25 cellular contexts compared by ENCODE assay signal in the genomic region with DNA sequence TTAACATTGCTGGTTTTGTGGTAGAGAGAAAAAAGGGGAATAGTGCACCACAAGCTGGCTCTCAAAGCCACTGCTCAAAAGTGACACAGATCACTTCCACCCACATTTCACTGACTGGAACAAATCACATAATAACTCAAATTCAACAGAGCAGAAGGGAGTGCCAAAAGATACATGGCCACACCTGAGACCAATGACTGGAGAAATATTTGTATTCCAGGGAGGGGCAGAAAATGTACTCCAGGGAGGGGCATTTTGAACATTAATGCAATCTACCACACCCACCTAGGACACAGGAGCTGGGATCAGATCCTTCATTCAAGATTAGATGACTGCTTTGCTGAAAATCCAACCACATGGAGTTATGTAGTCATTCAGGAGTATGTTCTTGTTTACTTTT. TPM values are rescaled to one million over a fixed set of nuclear protein-coding genes. Genes with fewer than 3 reads are reported as not detected.
DNase-seq lines count a peak whose midpoint lies in the region; ATAC-seq and TF ChIP-seq lines count a peak whose summit lies in the region.
"Had no signal": no experiment of that assay in that cellular context is flagged by ENCODE, and none has a peak within 500 bp of the region (broad histone marks: within the 10 kb centered on the region; RNA-seq: fewer than 3 reads in every experiment).

No MANE protein-coding gene starts in this region.

- ATAC-seq in GM23338: no peak
- ATAC-seq in sciatic nerve: peak; percentile 74
- no peak for ATAC-seq in natural killer cell
- ATAC-seq: HepG2; stimulated activated memory B cell treated with anti-CD40 and anti-IgM and Interleukin-4, amounts not matched to agents 10 μg/mL and 1 μg/mL and 100 μg/mL, for 72 hours had no signal

- peaks cover 7% of the 10 kb centered on the region for H3K27me3 ChIP-seq in GM23338 (ENCODE audit: insufficient read depth)
- H3K27me3 ChIP-seq: SJSA1, tibial nerve had no signal

- H3F3A ChIP-seq in GM23338 (replicated peaks; ENCODE audit: low read depth): no peaks in the 10 kb centered on the region

- TF ChIP-seq CTCF in GM23338 (conservative IDR thresholded peaks at IDR 0.05; ENCODE audit: low read depth in 2 of 2) (no peak), RWPE1 (conservative IDR thresholded peaks at IDR 0.05; ENCODE audit: low read depth) (no peak), glutamatergic neuron (IDR thresholded peaks at IDR 0.05; ENCODE audit: partially characterized antibody, unreplicated experiment) (no peak), natural killer cell (IDR thresholded peaks at IDR 0.05) (no peak)

- no peak overlapping the region for H3K4me3 Mint-ChIP-seq in GM23338
- peak overlapping the region; percentile 16 for H3K4me3 Mint-ChIP-seq in glutamatergic neuron (ENCODE audit: unreplicated experiment)
- no peak overlapping the region for H3K4me3 Mint-ChIP-seq in natural killer cell
- no peak overlapping the region for H3K4me3 Mint-ChIP-seq in activated T-helper 1 cell treated with anti-CD3 and anti-CD28 coated beads, Interleukin-12 subunit alpha, Interleukin-12 subunit beta, Interleukin-2, Interleukin-4 antibody, amounts not matched to agents 30 ng/mL and 10 ng/mL and 1 ng/mL, durations not matched to agents 14 hours and 24 hours and 36 hours
- H3K4me3 Mint-ChIP-seq: brain; CD4-positive, alpha-beta T cell; dendritic cell treated with granulocyte-macrophage colony-stimulating factor and Interleukin-4, amounts not matched to agents 40 ng/mL and 50 ng/mL, for 4 days; neural progenitor cell; stimulated activated memory B cell treated with anti-CD40 and anti-IgM and Interleukin-4, amounts not matched to agents 10 μg/mL and 1 μg/mL and 100 μg/mL, for 72 hours had no signal

- intact Hi-C loops in sciatic nerve (cut with DNase I) (no loop called here), natural killer cell (cut with micrococcal nuclease) (no loop called here)
- intact Hi-C loops in activated T-helper 1 cell treated with anti-CD3 and anti-CD28 coated beads, Interleukin-12 subunit alpha, Interleukin-12 subunit beta, Interleukin-2, Interleukin-4 antibody, amounts not matched to agents 30 ng/mL and 10 ng/mL and 1 ng/mL, durations not matched to agents 14 hours and 24 hours and 36 hours (cut with micrococcal nuclease): no loop called here

- H3K27ac ChIP-seq in GM23338 (ENCODE audit: low read depth): no peak overlapping the region
- H3K27ac ChIP-seq in RWPE1: peak overlapping the region; percentile 87
- H3K27ac ChIP-seq: neural progenitor cell, SJSA1 had no signal

- H3K79me2 ChIP-seq in GM23338 (replicated peaks; ENCODE audit: insufficient read depth): peaks cover 30% of the 10 kb centered on the region

- no peaks in the 10 kb centered on the region; the same call in 1 of the 2 replicates for H3K9me2 ChIP-seq in GM23338 (ENCODE audit: insufficient read depth)

- CTCF ChIA-PET in RWPE1 (lab: Yijun Ruan, JAX): interaction anchor here (0.6 kb wide), 1 partner anchor 13 kb away, joined by 4 read pairs; no protein-coding TSS in a partner anchor

- H3K27me3 Mint-ChIP-seq in GM23338 (ENCODE audit: insufficient read depth, low read depth, poor library complexity): peaks cover 3% of the 10 kb centered on the region
- peaks cover 2% of the 10 kb centered on the region for H3K27me3 Mint-ChIP-seq in glutamatergic neuron (ENCODE audit: unreplicated experiment)
- peaks cover 22 to 31% of the 10 kb centered on the region in 2 donors for H3K27me3 Mint-ChIP-seq in natural killer cell (ENCODE audit: low read depth in 2 of 2)
- H3K27me3 Mint-ChIP-seq in activated T-helper 1 cell treated with anti-CD3 and anti-CD28 coated beads, Interleukin-12 subunit alpha, Interleukin-12 subunit beta, Interleukin-2, Interleukin-4 antibody, amounts not matched to agents 30 ng/mL and 10 ng/mL and 1 ng/mL, durations not matched to agents 14 hours and 24 hours and 36 hours (ENCODE audit: insufficient read depth): peaks cover 24% of the 10 kb centered on the region

- DNase-seq in GM23338 (ENCODE audit: low spot score) (no peak), RWPE1 (ENCODE audit: low spot score) (peak; percentile 81), glutamatergic neuron (no peak), sciatic nerve (ENCODE audit: low spot score) (no peak), natural killer cell (no peak), DMS153 (lab: John Stamatoyannopoulos, UW) (no peak), NCI-H226 (no peak)
- no peak for DNase-seq in activated T-helper 1 cell treated with anti-CD3 and anti-CD28 coated beads, Interleukin-12 subunit alpha, Interleukin-12 subunit beta, Interleukin-2, Interleukin-4 antibody, amounts not matched to agents 30 ng/mL and 10 ng/mL and 1 ng/mL, durations not matched to agents 14 hours and 24 hours and 36 hours (ENCODE audit: low spot score)
- DNase-seq: activated CD4-positive, CD25-positive, alpha-beta regulatory T cell; activated CD8-positive, alpha-beta memory T cell treated with anti-CD3 and anti-CD28 coated beads for 24 hours; CD4-positive, alpha-beta T cell; DMS79 treated with DMSO at 0.1 percent for 48 hours; hippocampal formation; NCI-H1694 treated with DMSO at 0.1 percent for 48 hours; stimulated activated CD4-positive, alpha-beta T cell treated with anti-CD3 and anti-CD28 coated beads, Interleukin-15, amount 100 ng/mL, for 24 hours had no signal

- POLR2A ChIA-PET in RWPE1 (lab: Yijun Ruan, JAX; ENCODE audit: low non-redundant PET): no interaction called here

- peaks cover 14% of the 10 kb centered on the region for H3K36me3 Mint-ChIP-seq in GM23338 (ENCODE audit: low read depth)
- peaks cover 10% of the 10 kb centered on the region for H3K36me3 Mint-ChIP-seq in glutamatergic neuron (ENCODE audit: unreplicated experiment)
- no peaks in the 10 kb centered on the region for H3K36me3 Mint-ChIP-seq in natural killer cell
- H3K36me3 Mint-ChIP-seq in activated T-helper 1 cell treated with anti-CD3 and anti-CD28 coated beads, Interleukin-12 subunit alpha, Interleukin-12 subunit beta, Interleukin-2, Interleukin-4 antibody, amounts not matched to agents 30 ng/mL and 10 ng/mL and 1 ng/mL, durations not matched to agents 14 hours and 24 hours and 36 hours (ENCODE audit: low read depth): no peaks in the 10 kb centered on the region
- H3K36me3 Mint-ChIP-seq: stimulated activated memory B cell treated with anti-CD40 and anti-IgM and Interleukin-4, amounts not matched to agents 10 μg/mL and 1 μg/mL and 100 μg/mL, for 72 hours had no signal

- peaks cover 21% of the 10 kb centered on the region for H3K4me1 ChIP-seq in GM23338 (ENCODE audit: insufficient read depth)

- H3K4me1 Mint-ChIP-seq in GM23338: peaks cover 40% of the 10 kb centered on the region
- peaks cover 17% of the 10 kb centered on the region for H3K4me1 Mint-ChIP-seq in glutamatergic neuron (ENCODE audit: low read depth, unreplicated experiment)
- H3K4me1 Mint-ChIP-seq in natural killer cell: no peaks in the 10 kb centered on the region
- H3K4me1 Mint-ChIP-seq in activated T-helper 1 cell treated with anti-CD3 and anti-CD28 coated beads, Interleukin-12 subunit alpha, Interleukin-12 subunit beta, Interleukin-2, Interleukin-4 antibody, amounts not matched to agents 30 ng/mL and 10 ng/mL and 1 ng/mL, durations not matched to agents 14 hours and 24 hours and 36 hours (ENCODE audit: low read depth): no peaks in the 10 kb centered on the region
- H3K4me1 Mint-ChIP-seq: stimulated activated memory B cell treated with anti-CD40 and anti-IgM and Interleukin-4, amounts not matched to agents 10 μg/mL and 1 μg/mL and 100 μg/mL, for 72 hours had no signal

- H4K20me1 ChIP-seq in GM23338 (replicated peaks; ENCODE audit: insufficient read depth): peaks cover 4% of the 10 kb centered on the region; the same call in 1 of the 2 replicates

- H2AFZ ChIP-seq in GM23338: no peak overlapping the region
- H2AFZ ChIP-seq: neural progenitor cell had no signal

- no peak overlapping the region for H3K4me2 ChIP-seq in GM23338
- H3K4me2 ChIP-seq: neural progenitor cell had no signal

- H3K4me3 ChIP-seq in GM23338: no peak overlapping the region
- H3K4me3 ChIP-seq: neural progenitor cell, SJSA1, tibial nerve had no signal

- H3K27ac Mint-ChIP-seq in GM23338 (peak overlapping the region; percentile 25; the same call in 1 of the 2 replicates), glutamatergic neuron (ENCODE audit: unreplicated experiment) (peak overlapping the region; percentile 36), natural killer cell (no peak overlapping the region)
- no peak overlapping the region for H3K27ac Mint-ChIP-seq in activated T-helper 1 cell treated with anti-CD3 and anti-CD28 coated beads, Interleukin-12 subunit alpha, Interleukin-12 subunit beta, Interleukin-2, Interleukin-4 antibody, amounts not matched to agents 30 ng/mL and 10 ng/mL and 1 ng/mL, durations not matched to agents 14 hours and 24 hours and 36 hours
- H3K27ac Mint-ChIP-seq: CD4-positive, alpha-beta T cell; dendritic cell treated with granulocyte-macrophage colony-stimulating factor and Interleukin-4, amounts not matched to agents 40 ng/mL and 50 ng/mL, for 4 days; neural progenitor cell; stimulated activated memory B cell treated with anti-CD40 and anti-IgM and Interleukin-4, amounts not matched to agents 10 μg/mL and 1 μg/mL and 100 μg/mL, for 72 hours had no signal

- H3K9me3 Mint-ChIP-seq in GM23338: no peaks in the 10 kb centered on the region
- peaks cover 5% of the 10 kb centered on the region for H3K9me3 Mint-ChIP-seq in glutamatergic neuron (ENCODE audit: unreplicated experiment)
- no peaks in the 10 kb centered on the region for H3K9me3 Mint-ChIP-seq in natural killer cell
- no peaks in the 10 kb centered on the region for H3K9me3 Mint-ChIP-seq in activated T-helper 1 cell treated with anti-CD3 and anti-CD28 coated beads, Interleukin-12 subunit alpha, Interleukin-12 subunit beta, Interleukin-2, Interleukin-4 antibody, amounts not matched to agents 30 ng/mL and 10 ng/mL and 1 ng/mL, durations not matched to agents 14 hours and 24 hours and 36 hours
- H3K9me3 Mint-ChIP-seq: CD4-positive, alpha-beta T cell; dendritic cell treated with granulocyte-macrophage colony-stimulating factor and Interleukin-4, amounts not matched to agents 40 ng/mL and 50 ng/mL, for 4 days; neural progenitor cell; stimulated activated memory B cell treated with anti-CD40 and anti-IgM and Interleukin-4, amounts not matched to agents 10 μg/mL and 1 μg/mL and 100 μg/mL, for 72 hours had no signal

- H3K36me3 ChIP-seq in GM23338 (ENCODE audit: insufficient read depth): no peaks in the 10 kb centered on the region
- H3K36me3 ChIP-seq: neural progenitor cell had no signal

RNA-seq across cellular contexts. Expression of gene ALDOB, which starts 44.8 kb away (rescaled TPM):
- total RNA-seq in GM23338 (2014; rRNA removed; shearing (Covaris generic)): not detected in 2 replicates
- not detected in 2 replicates for polyA plus RNA-seq in GM23338 (2016; fragmentation: Nextera tagmentation; extraction: Ambion mirVana)
- total RNA-seq in glutamatergic neuron (ENCODE audit: unreplicated experiment): not detected
- total RNA-seq in sciatic nerve: not detected
- not detected for total RNA-seq in natural killer cell
- total RNA-seq in activated T-helper 1 cell treated with anti-CD3 and anti-CD28 coated beads, Interleukin-12 subunit alpha, Interleukin-12 subunit beta, Interleukin-2, Interleukin-4 antibody, amounts not matched to agents 30 ng/mL and 10 ng/mL and 1 ng/mL, durations not matched to agents 14 hours and 24 hours and 36 hours: not detected in 2 replicates
- total RNA-seq: CD4-positive, alpha-beta T cell; fibroblast of lung; H4; OCI-LY7; SJSA1; tibial nerve had no signal
- polyA plus RNA-seq: fibroblast of lung had no signal

RNA-seq across cellular contexts. Expression of gene RNF20, which starts 53.3 kb away (rescaled TPM):
- 31.0 and 36.2 TPM in 2 replicates for total RNA-seq in GM23338 (2014; rRNA removed; shearing (Covaris generic))
- 28.3 and 33.6 TPM in 2 replicates for polyA plus RNA-seq in GM23338 (2016; fragmentation: Nextera tagmentation; extraction: Ambion mirVana)
- total RNA-seq in glutamatergic neuron (ENCODE audit: unreplicated experiment) (65.5 TPM), sciatic nerve (59.2 TPM), natural killer cell (10 to 100 TPM; 35.5 to 44.2 (median 42.5) TPM)
- total RNA-seq in activated T-helper 1 cell treated with anti-CD3 and anti-CD28 coated beads, Interleukin-12 subunit alpha, Interleukin-12 subunit beta, Interleukin-2, Interleukin-4 antibody, amounts not matched to agents 30 ng/mL and 10 ng/mL and 1 ng/mL, durations not matched to agents 14 hours and 24 hours and 36 hours: 39.3 and 45.9 TPM in 2 replicates

Comparison
In these comparisons a context has a peak if more than half of its experiments do, and no peak if none do; other contexts are left out.
1. H3K27ac Mint-ChIP-seq: peak in GM23338 (single experiment) and glutamatergic neuron (single experiment); none in natural killer cell (0 of 2) and activated T-helper 1 cell treated with anti-CD3 and anti-CD28 coated beads, Interleukin-12 subunit alpha, Interleukin-12 subunit beta, Interleukin-2, Interleukin-4 antibody, amounts not matched to agents 30 ng/mL and 10 ng/mL and 1 ng/mL, durations not matched to agents 14 hours and 24 hours and 36 hours (single experiment).